ENCODE assay signal across 10 cellular contexts in genomic region chr4:47510036-47510435, GRCh38. TPM values are rescaled to one million over a fixed set of nuclear protein-coding genes. Genes with fewer than 3 reads are reported as not detected.
DNase-seq lines count a peak whose midpoint lies in the region; ATAC-seq, FAIRE-seq and TF ChIP-seq lines count a peak whose summit lies in the region.
"Had no signal": no experiment of that assay in that cellular context is flagged by ENCODE, and none has a peak within 500 bp of the region (broad histone marks: within the 10 kb centered on the region; RNA-seq: fewer than 3 reads in every experiment).

No MANE protein-coding gene starts in this region.

- no peaks in the 10 kb centered on the region for H3K27me3 ChIP-seq in transverse colon
- H3K27me3 ChIP-seq: foreskin keratinocyte had no signal

- no peak for TF ChIP-seq CTCF in transverse colon (IDR thresholded peaks at IDR 0.05)

- in situ Hi-C loops in transverse colon (cut with MboI; ENCODE audit: low pct_ligation_motif_present in 1 of 4, low pct_unique_long_range_greater_than_20kb in 1 of 4, low sequenced_read_pairs in 3 of 4), result no loop called here

- H3K27ac ChIP-seq in transverse colon, result peak overlapping the region; percentile 14 to 57 (median 24)
- H3K27ac ChIP-seq: foreskin keratinocyte had no signal

- intact Hi-C loops in transverse colon (cut with DNase I; ENCODE audit: low total_unique reads), result no loop called here

- no peaks in the 10 kb centered on the region for H3K9me3 ChIP-seq in transverse colon

- peaks cover 0 to 10% (median 0%) of the 10 kb centered on the region in 4 donors for H3K4me1 ChIP-seq in transverse colon

- ATAC-seq in GM21447 (IDR thresholded peaks at IDR 0.05; ENCODE audit: unreplicated experiment) (peak; percentile 18), HG03378 (IDR thresholded peaks at IDR 0.05; ENCODE audit: unreplicated experiment) (peak; percentile 3), GM18505 (IDR thresholded peaks at IDR 0.05; ENCODE audit: unreplicated experiment) (no peak)

- DNase-seq in transverse colon, result no peak
- no peak for DNase-seq in activated T-cell treated with anti-CD3 and anti-CD28 coated beads, Interleukin-2, amount 50 U/mL, for 1 hour
- no peak for DNase-seq in activated effector memory CD4-positive, alpha-beta T cell treated with Interleukin-2 at 50 U/mL for 16 hours
- DNase-seq: foreskin keratinocyte; NCI-H510A; stimulated activated CD4-positive, alpha-beta T cell treated with anti-CD3 and anti-CD28 coated beads, Interleukin-15, amount 100 ng/mL, for 24 hours had no signal

- peak; percentile 36 for FAIRE-seq in islet of Langerhans (lab: Jason Lieb, UNC)

- no peak for TF ChIP-seq EP300 in transverse colon (IDR thresholded peaks at IDR 0.05; ENCODE audit: low read depth)

- TF ChIP-seq POLR2A in transverse colon (IDR thresholded peaks at IDR 0.05), result no peak
- no peak for TF ChIP-seq POLR2A in GM18505 (IDR thresholded peaks at IDR 0.05; ENCODE audit: borderline replicate concordance, extremely low read depth, insufficient read depth, insufficient read length)

- peaks cover 0 to 6% (median 0%) of the 10 kb centered on the region in 4 donors for H3K36me3 ChIP-seq in transverse colon

- H3K4me3 ChIP-seq in transverse colon, result no peak overlapping the region

RNA-seq across cellular contexts. Expression of gene ATP10D, which starts 25.0 kb away (rescaled TPM):
- total RNA-seq in transverse colon, result 10 to 100 TPM in 1 of 4 donors, 1 to 10 TPM in 3; 3.8 to 14.1 (median 7.7) TPM

RNA-seq across cellular contexts. Expression of gene COMMD8, which starts 46.5 kb away (rescaled TPM):
- 10 to 100 TPM in 2 of 4 donors, 1 to 10 TPM in 1, under 1 TPM in 1; 0.80 to 20.2 (median 8.2) TPM for total RNA-seq in transverse colon
